Comparison of ENCODE assay signal across 17 cellular contexts in the genomic region with DNA sequence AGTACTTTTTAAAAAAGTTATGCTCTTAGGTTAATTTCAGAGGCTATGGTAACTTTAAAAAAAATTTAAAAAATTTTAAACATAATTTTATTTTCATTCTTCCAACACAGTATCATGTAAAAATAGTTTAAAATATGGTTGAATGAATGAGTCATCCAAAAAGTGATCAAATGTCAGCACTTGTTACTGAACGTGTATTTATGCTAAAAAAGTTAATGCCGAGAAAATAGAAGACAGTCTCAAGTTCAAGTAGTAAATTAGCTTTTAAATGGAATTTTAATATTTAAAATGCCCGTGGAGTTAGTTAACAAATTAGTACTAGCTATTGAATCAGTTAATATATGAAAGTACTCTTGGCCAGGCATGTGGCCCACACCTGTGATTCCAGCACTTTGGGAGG. TPM values are rescaled to one million over a fixed set of nuclear protein-coding genes. Genes with fewer than 3 reads are reported as not detected.
DNase-seq lines count a peak whose midpoint lies in the region; ATAC-seq, FAIRE-seq and TF ChIP-seq lines count a peak whose summit lies in the region.
"Had no signal": no experiment of that assay in that cellular context is flagged by ENCODE, and none has a peak within 500 bp of the region (broad histone marks: within the 10 kb centered on the region; RNA-seq: fewer than 3 reads in every experiment).

No MANE protein-coding gene starts in this region.

- H2AFZ ChIP-seq in GM12878 (ENCODE audit: control insufficient read depth, low read depth, low read length), result no peak overlapping the region

- peak overlapping the region; percentile 35 to 65 (median 40) for H3K27ac Mint-ChIP-seq in CD4-positive, CD25-positive, alpha-beta regulatory T cell
- H3K27ac Mint-ChIP-seq in HFFc6, result no peak overlapping the region
- peak overlapping the region; percentile 11 for H3K27ac Mint-ChIP-seq in mesothelial cell of epicardium
- H3K27ac Mint-ChIP-seq: activated naive CD4-positive, alpha-beta T cell treated with anti-CD3 and anti-CD28 coated beads, Interleukin-2, amount 10 ng/mL, durations not matched to agents 7 days and 5 days; stimulated activated memory B cell treated with anti-CD40 and anti-IgM and Interleukin-4, amounts not matched to agents 10 μg/mL and 1 μg/mL and 100 μg/mL, for 72 hours had no signal

- peaks cover 3% of the 10 kb centered on the region; the same call in 1 of the 2 replicates for H4K20me1 ChIP-seq in GM12878 (ENCODE audit: control insufficient read depth, insufficient read depth)

- no peak for TF ChIP-seq POLR2A in GM12878 (IDR thresholded peaks at IDR 0.05; ENCODE audit: low read depth, low read length)

- H3K79me2 ChIP-seq in GM12878 (ENCODE audit: control insufficient read depth, insufficient read depth, low read length), result peaks cover 89% of the 10 kb centered on the region

- WGBS in GM12878 (ENCODE audit: insufficient coverage, insufficient replicate concordance, low lambda C conversion rate, missing lambda C conversion rate), result 20% methylated on average over 3 of the region's 3 CpGs

- no peak for TF ChIP-seq RAD21 in GM12878 (IDR thresholded peaks at IDR 0.05; ENCODE audit: insufficient read depth, low read depth, low read length)

- TF ChIP-seq CTCF in HFFc6 (IDR thresholded peaks at IDR 0.05) (no peak), GM12878 (IDR thresholded peaks at IDR 0.05 in 2 of 3, conservative IDR thresholded peaks at IDR 0.05 in 1 of 3; ENCODE audit: control insufficient read depth in 2 of 3, extremely low read depth in 1 of 3, insufficient read depth in 1 of 3, low read depth in 3 of 3, low read length in 3 of 3) (no peak), mesothelial cell of epicardium (IDR thresholded peaks at IDR 0.05; ENCODE audit: unreplicated experiment) (no peak)

- no peak for DNase-seq in CD4-positive, CD25-positive, alpha-beta regulatory T cell
- DNase-seq in HFFc6, result no peak
- no peak for DNase-seq in GM12878 (ENCODE audit: low read depth, low spot score)
- DNase-seq in mesothelial cell of epicardium (ENCODE audit: low spot score in 2 of 2, unreplicated experiment in 2 of 2), result no peak
- DNase-seq in NCI-H2227 (lab: John Stamatoyannopoulos, UW; ENCODE audit: unreplicated experiment), result no peak
- DNase-seq in NCI-H524 treated with DMSO at 0.1 percent for 48 hours (lab: John Stamatoyannopoulos, UW), result no peak
- no peak for DNase-seq in pons (ENCODE audit: low spot score)
- DNase-seq: activated CD4-positive, alpha-beta T cell treated with anti-CD3 and anti-CD28 coated beads, Interleukin-2, amount 50 U/mL, for 48 hours; activated naive CD4-positive, alpha-beta T cell treated with anti-CD3 and anti-CD28 coated beads, Interleukin-2, amount 10 ng/mL, durations not matched to agents 7 days and 5 days; DMS79; esophagus squamous epithelium; NCI-H1048; ovary; Peyer's patch had no signal

- H3K4me2 ChIP-seq in GM12878 (ENCODE audit: control insufficient read depth, insufficient read depth), result peak overlapping the region; percentile 56; the same call in 1 of the 2 replicates

- no TSS peak for BruUV-seq in GM12878 (replicated peaks; lab: Mats Ljungman, UMichigan)

- SMC1A ChIA-PET in GM12878 (lab: Charles Lee; ENCODE audit: uncharacterized antibody, unreplicated experiment), result interaction anchor here (0.7 to 1.3 kb wide), 6 partner anchors 12 to 71 kb away, joined by 3 to 6 read pairs (median 4); no protein-coding TSS in a partner anchor

- H3K36me3 ChIP-seq in CD4-positive, CD25-positive, alpha-beta regulatory T cell (ENCODE audit: control insufficient read depth, insufficient read depth, low read length), result peaks cover 6% of the 10 kb centered on the region
- H3K36me3 ChIP-seq in GM12878 (ENCODE audit: control insufficient read depth in 2 of 2, insufficient read depth in 2 of 2, low read length in 1 of 2), result peaks cover 0 to 3% of the 10 kb centered on the region in 2 experiments; a peak in 2 of 4 replicates
- H3K36me3 ChIP-seq: ovary, Peyer's patch had no signal

- POLR2A ChIA-PET in GM12878 (lab: Charles Lee), result interaction anchor here (0.5 to 1.2 kb wide), 2 partner anchors 16 to 741 kb away, joined by 3 to 4 read pairs; no protein-coding TSS in a partner anchor

- H3K27me3 Mint-ChIP-seq in CD4-positive, CD25-positive, alpha-beta regulatory T cell, result peaks cover 9% of the 10 kb centered on the region
- H3K27me3 Mint-ChIP-seq in HFFc6 (ENCODE audit: insufficient read depth) (no peaks in the 10 kb centered on the region), mesothelial cell of epicardium (ENCODE audit: low read depth) (no peaks in the 10 kb centered on the region)
- H3K27me3 Mint-ChIP-seq: stimulated activated memory B cell treated with anti-CD40 and anti-IgM and Interleukin-4, amounts not matched to agents 10 μg/mL and 1 μg/mL and 100 μg/mL, for 72 hours had no signal

- in situ Hi-C loops in GM12878 (cut with MboI), result no loop called here

- peaks cover 42 to 77% (median 49%) of the 10 kb centered on the region in 4 donors for H3K4me1 Mint-ChIP-seq in CD4-positive, CD25-positive, alpha-beta regulatory T cell
- H3K4me1 Mint-ChIP-seq in HFFc6 (ENCODE audit: low read depth), result peaks cover 29% of the 10 kb centered on the region
- H3K4me1 Mint-ChIP-seq in mesothelial cell of epicardium, result peaks cover 29% of the 10 kb centered on the region

- peak overlapping the region; percentile 51 for H3K4me3 ChIP-seq in CD4-positive, CD25-positive, alpha-beta regulatory T cell (ENCODE audit: low read depth, low read length)
- peak overlapping the region; percentile 48; the same call in 1 of the 2 replicates for H3K4me3 ChIP-seq in GM12878
- H3K4me3 ChIP-seq: ovary, Peyer's patch had no signal

- no peaks in the 10 kb centered on the region for H3K27me3 ChIP-seq in CD4-positive, CD25-positive, alpha-beta regulatory T cell (ENCODE audit: control insufficient read depth, insufficient read depth, low read length)
- no peaks in the 10 kb centered on the region for H3K27me3 ChIP-seq in GM12878 (replicated peaks in 1 of 2; ENCODE audit: control insufficient read depth in 2 of 2, insufficient read depth in 2 of 2, low read length in 1 of 2)
- H3K27me3 ChIP-seq: esophagus squamous epithelium, ovary, Peyer's patch had no signal

- RAD21 ChIA-PET in GM12878 (lab: Charles Lee; ENCODE audit: unreplicated experiment), result interaction anchor here (1.3 kb wide), 1 partner anchor 14 kb away, joined by 5 read pairs; no protein-coding TSS in a partner anchor

- peaks cover 17% of the 10 kb centered on the region for H3K36me3 Mint-ChIP-seq in CD4-positive, CD25-positive, alpha-beta regulatory T cell
- H3K36me3 Mint-ChIP-seq in HFFc6 (ENCODE audit: low read depth) (peaks cover 29% of the 10 kb centered on the region), mesothelial cell of epicardium (peaks cover 14% of the 10 kb centered on the region)

- H3K9ac ChIP-seq in GM12878 (ENCODE audit: control insufficient read depth, insufficient read depth, low read length), result no peak overlapping the region

- TF ChIP-seq EP300 in GM12878 (IDR thresholded peaks at IDR 0.05; ENCODE audit: borderline replicate concordance in 1 of 2, control insufficient read depth in 1 of 2, low read depth in 2 of 2, low read length in 2 of 2), result no peak

- ATAC-seq in CD4-positive, CD25-positive, alpha-beta regulatory T cell (ENCODE audit: low read depth in 2 of 2), result no peak
- no peak for ATAC-seq in GM12878
- ATAC-seq in GM19035 (IDR thresholded peaks at IDR 0.05; ENCODE audit: unreplicated experiment), result no peak
- ATAC-seq: stimulated activated memory B cell treated with anti-CD40 and anti-IgM and Interleukin-4, amounts not matched to agents 10 μg/mL and 1 μg/mL and 100 μg/mL, for 72 hours had no signal

- H3K27ac ChIP-seq in CD4-positive, CD25-positive, alpha-beta regulatory T cell (ENCODE audit: insufficient read depth, low read length, poor library complexity, severe bottlenecking), result no peak overlapping the region
- H3K27ac ChIP-seq in GM12878 (ENCODE audit: control insufficient read depth, insufficient read depth), result 0 out of 2 replicates have a peak overlapping the region, but pooled peaks have one; percentile 15
- H3K27ac ChIP-seq: ovary, Peyer's patch had no signal

- H3K4me3 Mint-ChIP-seq in CD4-positive, CD25-positive, alpha-beta regulatory T cell, result peak overlapping the region; percentile 60 to 79 (median 70)
- H3K4me3 Mint-ChIP-seq in HFFc6, result peak overlapping the region; percentile 41
- no peak overlapping the region for H3K4me3 Mint-ChIP-seq in mesothelial cell of epicardium
- H3K4me3 Mint-ChIP-seq: activated naive CD4-positive, alpha-beta T cell treated with anti-CD3 and anti-CD28 coated beads, Interleukin-2, amount 10 ng/mL, durations not matched to agents 7 days and 5 days; stimulated activated memory B cell treated with anti-CD40 and anti-IgM and Interleukin-4, amounts not matched to agents 10 μg/mL and 1 μg/mL and 100 μg/mL, for 72 hours had no signal

- H3K9me3 Mint-ChIP-seq in CD4-positive, CD25-positive, alpha-beta regulatory T cell, result no peaks in the 10 kb centered on the region
- H3K9me3 Mint-ChIP-seq in HFFc6 (no peaks in the 10 kb centered on the region), mesothelial cell of epicardium (no peaks in the 10 kb centered on the region)
- H3K9me3 Mint-ChIP-seq: activated naive CD4-positive, alpha-beta T cell treated with anti-CD3 and anti-CD28 coated beads, Interleukin-2, amount 10 ng/mL, durations not matched to agents 7 days and 5 days; stimulated activated memory B cell treated with anti-CD40 and anti-IgM and Interleukin-4, amounts not matched to agents 10 μg/mL and 1 μg/mL and 100 μg/mL, for 72 hours had no signal

- CTCF ChIA-PET in GM12878 (lab: Yijun Ruan, JAX), result interaction anchor here (0.9 to 1.5 kb wide), 2 partner anchors 13 to 125 kb away, joined by 3 to 8 read pairs; no protein-coding TSS in a partner anchor

- no peak for FAIRE-seq in GM12878 (lab: Jason Lieb, UNC)
- FAIRE-seq: H54 had no signal

- H3K9me3 ChIP-seq in CD4-positive, CD25-positive, alpha-beta regulatory T cell (ENCODE audit: control insufficient read depth in 2 of 2, low read length in 2 of 2), result no peaks in the 10 kb centered on the region
- peaks cover 8% of the 10 kb centered on the region; the same call in 2 of the 3 replicates for H3K9me3 ChIP-seq in GM12878 (replicated peaks; ENCODE audit: control insufficient read depth, insufficient read depth, low read length)
- H3K9me3 ChIP-seq: esophagus squamous epithelium, ovary, Peyer's patch had no signal

- peaks cover 31% of the 10 kb centered on the region for H3K4me1 ChIP-seq in CD4-positive, CD25-positive, alpha-beta regulatory T cell (ENCODE audit: control insufficient read depth, insufficient read depth, low read length, poor library complexity, severe bottlenecking)
- no peaks in the 10 kb centered on the region for H3K4me1 ChIP-seq in GM12878 (ENCODE audit: control insufficient read depth, insufficient read depth, low read length)

- intact Hi-C loops in GM12878 (cut with micrococcal nuclease; ENCODE audit: unreplicated experiment), result no loop called here

RNA-seq across cellular contexts. Expression of a gene that starts 4.8 kb away (rescaled TPM):
- 64.7 TPM for total RNA-seq in CD4-positive, CD25-positive, alpha-beta regulatory T cell
- 10 to 100 TPM in 3 of 4 donors, 1 to 10 TPM in 1; 9.1 to 11.8 (median 11.6) TPM for polyA plus RNA-seq in CD4-positive, CD25-positive, alpha-beta regulatory T cell
- total RNA-seq in HFFc6 (2021; fragmentation: NEBNext Ultra II Directional; extraction: Animal tissue kit (Norgen Biotek cat#: 25700)), result 10 to 100 TPM; 36.8 to 43.4 (median 39.1) TPM
- total RNA-seq in GM12878 (2013; cell fraction: nucleolus; rRNA removed), result 76.0 and 78.6 TPM in 2 replicates
- total RNA-seq in GM12878 (2014; rRNA removed) (17.6 and 20.3 TPM in 2 replicates), GM12878 (2014; rRNA removed; fragmentation: Illumina TruSeq; extraction: Trizol) (24.9 and 25.0 TPM in 2 replicates), GM12878 (2021) (50.1 and 50.5 TPM in 2 replicates), mesothelial cell of epicardium (58.4 to 65.6 TPM (median 59.7 TPM) in 3 replicates)
- polyA plus RNA-seq in GM12878 (2011; ENCODE audit: low read depth), result 14.7 TPM
- polyA plus RNA-seq in GM12878 (2011; rRNA removed) (22.1 and 22.9 TPM in 2 replicates), GM12878 (2014; fragmentation: Illumina TruSeq; extraction: Trizol) (57.7 and 68.4 TPM in 2 replicates), GM12878 (2014; fragmentation: Nextera tagmentation; extraction: Ambion mirVana) (100 to 1,000 TPM in 1 of 2 experiments, 10 to 100 TPM in 1; 39.2 to 126 TPM), GM12878 (2014; rRNA removed) (21.8 and 24.8 TPM in 2 replicates), GM12878 (2016; fragmentation: Nextera tagmentation; extraction: Ambion mirVana) (10 to 100 TPM; 50.9 to 54.7 TPM)
- 10.6 and 17.7 TPM in 2 replicates for polyA plus RNA-seq in GM12878 (2011; cell fraction: cytosol; rRNA removed)
- 10.8 and 12.0 TPM in 2 replicates for polyA plus RNA-seq in GM12878 (2011; cell fraction: nucleus; rRNA removed)
- polyA plus RNA-seq in GM12878 (2012), result 20.0 and 25.1 TPM in 2 replicates
- 21.7 and 40.7 TPM in 2 replicates for polyA minus RNA-seq in GM12878 (2011; rRNA and poly(A)+ RNA removed)
- polyA minus RNA-seq in GM12878 (2011; cell fraction: cytosol; rRNA and poly(A)+ RNA removed), result 9.6 and 15.9 TPM in 2 replicates
- polyA minus RNA-seq in GM12878 (2011; cell fraction: nucleus; rRNA and poly(A)+ RNA removed), result 10.6 and 18.8 TPM in 2 replicates
